In the genomic region with DNA sequence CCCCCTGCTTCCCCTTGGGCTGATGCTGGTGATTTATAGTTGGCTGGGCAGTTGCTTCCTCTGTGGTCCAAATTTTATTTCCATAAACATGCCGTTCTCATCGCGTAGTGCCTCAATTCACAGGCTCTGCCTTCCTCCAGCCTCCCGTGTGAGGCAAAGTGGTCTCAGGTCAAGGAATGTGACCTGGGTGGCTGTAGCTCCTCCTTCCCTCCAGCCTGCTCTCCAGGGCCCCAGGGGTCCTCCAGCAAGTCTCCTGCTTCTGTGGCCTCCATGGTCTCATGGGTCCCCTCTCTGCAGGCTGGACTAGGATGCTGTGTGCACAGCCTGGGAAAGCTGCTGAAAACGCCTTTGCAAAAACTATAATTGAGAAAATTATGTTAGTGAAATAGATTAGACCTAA, we compare ENCODE assay signal across 5 cellular contexts.
"Had no signal": no experiment of that assay in that cellular context is flagged by ENCODE, and none has a peak within 500 bp of the region (broad histone marks: within the 10 kb centered on the region; RNA-seq: fewer than 3 reads in every experiment).

No MANE protein-coding gene starts in this region.

- ATAC-seq: HepG2 had no signal

- H3K4me3 ChIP-seq: GM23248 had no signal

- H3K27ac ChIP-seq: GM23248 had no signal

- DNase-seq: GM23248, H9, HCEC 1CT, KBM-7 had no signal
